ENCODE assay signal across 9 cellular contexts in genomic region chr17:48045270-48046001, GRCh38. TPM values are rescaled to one million over a fixed set of nuclear protein-coding genes. Genes with fewer than 3 reads are reported as not detected.
DNase-seq lines count a peak whose midpoint lies in the region; ATAC-seq and TF ChIP-seq lines count a peak whose summit lies in the region.
"Had no signal": no experiment of that assay in that cellular context is flagged by ENCODE, and none has a peak within 500 bp of the region (broad histone marks: within the 10 kb centered on the region; RNA-seq: fewer than 3 reads in every experiment).

No MANE protein-coding gene starts in this region.

- H3K4me3 Mint-ChIP-seq in WTC11, result peak overlapping the region; percentile 93

- no peak overlapping the region for H4K91ac ChIP-seq in mesenchymal stem cell (ENCODE audit: low read length)

- no peaks in the 10 kb centered on the region for H3K9me3 ChIP-seq in mesenchymal stem cell (ENCODE audit: control insufficient read depth, low read length)

- no peak overlapping the region for H2BK120ac ChIP-seq in mesenchymal stem cell (ENCODE audit: low read depth, low read length)

- peak overlapping the region; percentile 47 for H4K8ac ChIP-seq in mesenchymal stem cell (ENCODE audit: low read length)

- peak overlapping the region; percentile 94 for H3K27ac Mint-ChIP-seq in WTC11

- H3K23ac ChIP-seq in mesenchymal stem cell (ENCODE audit: low read length in 2 of 2), result no peak overlapping the region

- H2BK5ac ChIP-seq in mesenchymal stem cell (ENCODE audit: low read depth, low read length, poor library complexity, severe bottlenecking), result no peak overlapping the region

- H3K14ac ChIP-seq in mesenchymal stem cell (ENCODE audit: low read length in 2 of 2), result no peak overlapping the region

- H3K4me2 ChIP-seq in mesenchymal stem cell (ENCODE audit: low read length, poor library complexity, severe bottlenecking), result no peak overlapping the region

- no peak overlapping the region for H2BK15ac ChIP-seq in mesenchymal stem cell (ENCODE audit: low read depth, poor library complexity, severe bottlenecking)

- no peak overlapping the region for H3K27ac ChIP-seq in mesenchymal stem cell (ENCODE audit: low read length, poor library complexity, severe bottlenecking)
- peak overlapping the region; percentile 14 for H3K27ac ChIP-seq in urinary bladder (ENCODE audit: low read depth)

- intact Hi-C loops in cardiac septum (cut with DNase I) (loop anchor here (10.0 kb wide), 1 partner anchor 499 kb away; the partner anchor contains the start of gene HOXB2), left cardiac atrium (cut with DNase I) (no loop called here)

- H3K36me3 ChIP-seq in mesenchymal stem cell (ENCODE audit: control insufficient read depth in 1 of 2, insufficient read depth in 2 of 2, low read depth in 1 of 2, low read length in 2 of 2), result peaks cover 0 to 4% of the 10 kb centered on the region in 2 experiments
- H3K36me3 ChIP-seq in urinary bladder (ENCODE audit: insufficient read depth), result no peaks in the 10 kb centered on the region

- TF ChIP-seq CTCF in WTC11 (IDR thresholded peaks at IDR 0.05), result no peak

- peaks cover 31% of the 10 kb centered on the region for H3K4me1 Mint-ChIP-seq in WTC11

- H2BK12ac ChIP-seq in mesenchymal stem cell (ENCODE audit: low read length in 2 of 2), result peak overlapping the region in 1 of 2 experiments; percentile 10

- H3K9ac ChIP-seq in mesenchymal stem cell (ENCODE audit: low read length), result peak overlapping the region; percentile 91

- DNase-seq in cardiac septum (ENCODE audit: low spot score) (peak; percentile 43), left cardiac atrium (no peak), WTC11 (ENCODE audit: low spot score) (no peak), mesenchymal stem cell (peak; percentile 76), DMS79 (lab: John Stamatoyannopoulos, UW) (no peak), NCI-H146 (lab: John Stamatoyannopoulos, UW) (no peak)
- DNase-seq: T-helper 1 cell had no signal

- H3K4me1 ChIP-seq in mesenchymal stem cell (ENCODE audit: control insufficient read depth, insufficient read depth, low read depth, low read length) (peaks cover 4% of the 10 kb centered on the region), urinary bladder (ENCODE audit: insufficient read depth) (no peaks in the 10 kb centered on the region)

- H2AK5ac ChIP-seq in mesenchymal stem cell (ENCODE audit: low read length, severe bottlenecking), result no peak overlapping the region

- peaks cover 6% of the 10 kb centered on the region for H3K27me3 Mint-ChIP-seq in WTC11 (ENCODE audit: low read depth)

- peaks cover 2% of the 10 kb centered on the region for H3K36me3 Mint-ChIP-seq in WTC11

- WGBS in mesenchymal stem cell, result 69% methylated on average over 7 of the region's 8 CpGs
- 53% methylated on average over 8 of the region's 8 CpGs for WGBS in urinary bladder

- no peak overlapping the region for H3K4ac ChIP-seq in mesenchymal stem cell (ENCODE audit: low read depth in 1 of 2, low read length in 2 of 2)

- H3K9me3 Mint-ChIP-seq in WTC11, result no peaks in the 10 kb centered on the region

- H3K4me3 ChIP-seq in mesenchymal stem cell (ENCODE audit: insufficient read depth in 1 of 2, low read depth in 1 of 2, low read length in 2 of 2) (peak overlapping the region in 1 of 2 experiments; percentile 61), urinary bladder (ENCODE audit: low read depth, low read length) (no peak overlapping the region)

- ATAC-seq in left cardiac atrium (no peak), WTC11 (no peak), HG03432 (IDR thresholded peaks at IDR 0.05; ENCODE audit: unreplicated experiment) (no peak)

- H2AFZ ChIP-seq in mesenchymal stem cell (ENCODE audit: low read depth, low read length), result no peak overlapping the region

- CTCF ChIA-PET in WTC11 (lab: Charles Lee), result interaction anchor here (0.7 to 10.4 kb wide), 2 partner anchors 9 to 19 kb away, joined by 7 to 108 read pairs; no protein-coding TSS in a partner anchor

- no peaks in the 10 kb centered on the region for H3K27me3 ChIP-seq in mesenchymal stem cell (ENCODE audit: control insufficient read depth in 1 of 2, insufficient read depth in 1 of 2, low read length in 2 of 2)

- H3K18ac ChIP-seq in mesenchymal stem cell (ENCODE audit: low read depth in 1 of 2, low read length in 2 of 2), result peak overlapping the region in 1 of 2 experiments; percentile 28

- peaks cover 11% of the 10 kb centered on the region for H3K79me1 ChIP-seq in mesenchymal stem cell (replicated peaks; ENCODE audit: low read length, poor library complexity, severe bottlenecking)

- POLR2A ChIA-PET in WTC11 (lab: Charles Lee), result interaction anchor here (0.7 to 3.1 kb wide), 3 partner anchors 10 to 22 kb away, joined by 3 to 17 read pairs (median 5); no protein-coding TSS in a partner anchor

TF ChIP-seq in WTC11, 78 proteins besides CTCF, POLR2A, EP300 and RAD21 (continues in another document):
- TF ChIP-seq TEAD1 (CRISPR knock-in tag; IDR thresholded peaks at IDR 0.05), result no peak
- no peak for TF ChIP-seq NR3C1 (CRISPR knock-in tag; conservative IDR thresholded peaks at IDR 0.05; ENCODE audit: low read depth)
- TF ChIP-seq PRDM15 (CRISPR knock-in tag; IDR thresholded peaks at IDR 0.05), result no peak
- TF ChIP-seq ZNF425 (CRISPR knock-in tag; conservative IDR thresholded peaks at IDR 0.05), result no peak

RNA-seq across cellular contexts. Expression of gene NFE2L1, which starts 2.7 kb away (rescaled TPM):
- total RNA-seq in cardiac septum, result 604 TPM
- 100 to 1,000 TPM; 527 to 675 TPM for total RNA-seq in left cardiac atrium
- 130 to 149 TPM (median 131 TPM) in 3 replicates for total RNA-seq in WTC11 (2021)
- 172 TPM for polyA plus RNA-seq in mesenchymal stem cell (2013, experiment 1 of 2)
- polyA plus RNA-seq in mesenchymal stem cell (2013, experiment 2 of 2), result 169 TPM
- total RNA-seq in urinary bladder, result 53.1 TPM
- polyA plus RNA-seq in urinary bladder, result 163 TPM

RNA-seq across cellular contexts. Expression of gene COPZ2, which starts 7.8 kb away (rescaled TPM):
- total RNA-seq in cardiac septum (78.6 TPM), left cardiac atrium (10 to 100 TPM; 50.5 to 54.0 TPM), WTC11 (2021) (0.37 to 0.44 TPM in 2 of 3 replicates, not detected in the other), urinary bladder (45.2 TPM)
- 148 TPM for polyA plus RNA-seq in mesenchymal stem cell (2013, experiment 1 of 2)
- 153 TPM for polyA plus RNA-seq in mesenchymal stem cell (2013, experiment 2 of 2)
- 36.0 TPM for polyA plus RNA-seq in urinary bladder

RNA-seq across cellular contexts. Expression of gene CBX1, which starts 55.8 kb away (rescaled TPM):
- total RNA-seq in cardiac septum (31.2 TPM), left cardiac atrium (10 to 100 TPM; 29.2 to 35.6 TPM), WTC11 (2021) (162 to 167 TPM (median 165 TPM) in 3 replicates), urinary bladder (53.3 TPM)
- polyA plus RNA-seq in mesenchymal stem cell (2013, experiment 1 of 2), result 52.3 TPM
- polyA plus RNA-seq in mesenchymal stem cell (2013, experiment 2 of 2), result 51.7 TPM
- 60.4 TPM for polyA plus RNA-seq in urinary bladder

Comparison
In these comparisons a context has a peak if more than half of its experiments do, and no peak if none do; other contexts are left out.
1. DNase-seq: peak in cardiac septum (single experiment) and mesenchymal stem cell (single experiment); none in left cardiac atrium (single experiment), WTC11 (single experiment), DMS79 (single experiment) and NCI-H146 (single experiment).
2. RNA of gene COPZ2, which starts 7.8 kb away (total RNA-seq): 78.6 TPM in cardiac septum (single experiment), 50.5 to 54.0 TPM in left cardiac atrium and 45.2 TPM in urinary bladder (single experiment); 0.37 to 0.44 TPM in WTC11; every median in the first group is over 10 times any median in the second.